In genomic region chr4:155888171-155888570, GRCh38 we compare ENCODE assay signal across 26 cellular contexts. TPM values are rescaled to one million over a fixed set of nuclear protein-coding genes. Genes with fewer than 3 reads are reported as not detected.
"Had no signal": no experiment of that assay in that cellular context is flagged by ENCODE, and none has a peak within 500 bp of the region (broad histone marks: within the 10 kb centered on the region; RNA-seq: fewer than 3 reads in every experiment).

No MANE protein-coding gene starts in this region.

- H3K9ac ChIP-seq: SK-N-SH had no signal

- H3K4me2 ChIP-seq: SK-N-SH had no signal

- ATAC-seq: Panc1, PC-3 had no signal

- DNase-seq: Kasumi-1, KG1, MV-4-11, NCI-H1048, NCI-H1105, NCI-H1417, NCI-H1436 treated with DMSO at 0.1 percent for 48 hours, NCI-H1694, NCI-H1930, NCI-H2081, NCI-H2107, NCI-H2227 treated with DMSO at 0.1 percent for 48 hours, NCI-H446, NCI-H510A, NCI-H524 treated with DMSO at 0.1 percent for 48 hours, NCI-H69, NCI-H774, PC-3, SHP77, SK-N-SH had no signal

- H3K27ac ChIP-seq: RWPE1 had no signal

- H3K9me3 ChIP-seq: SK-N-SH had no signal

RNA-seq across cellular contexts. Expression of gene TDO2, which starts 15.3 kb away (rescaled TPM):
- total RNA-seq: MCF 10A, OCI-LY7, PC-3 had no signal
- polyA plus RNA-seq: SK-N-SH had no signal

RNA-seq across cellular contexts. Expression of gene ASIC5, which starts 22.1 kb away (rescaled TPM):
- total RNA-seq: HT-29, MCF 10A, OCI-LY7, PC-3, SK-MEL-5 had no signal
- polyA plus RNA-seq: SK-N-SH had no signal
